Comparison of ENCODE assay signal across 6 cellular contexts in the genomic region with DNA sequence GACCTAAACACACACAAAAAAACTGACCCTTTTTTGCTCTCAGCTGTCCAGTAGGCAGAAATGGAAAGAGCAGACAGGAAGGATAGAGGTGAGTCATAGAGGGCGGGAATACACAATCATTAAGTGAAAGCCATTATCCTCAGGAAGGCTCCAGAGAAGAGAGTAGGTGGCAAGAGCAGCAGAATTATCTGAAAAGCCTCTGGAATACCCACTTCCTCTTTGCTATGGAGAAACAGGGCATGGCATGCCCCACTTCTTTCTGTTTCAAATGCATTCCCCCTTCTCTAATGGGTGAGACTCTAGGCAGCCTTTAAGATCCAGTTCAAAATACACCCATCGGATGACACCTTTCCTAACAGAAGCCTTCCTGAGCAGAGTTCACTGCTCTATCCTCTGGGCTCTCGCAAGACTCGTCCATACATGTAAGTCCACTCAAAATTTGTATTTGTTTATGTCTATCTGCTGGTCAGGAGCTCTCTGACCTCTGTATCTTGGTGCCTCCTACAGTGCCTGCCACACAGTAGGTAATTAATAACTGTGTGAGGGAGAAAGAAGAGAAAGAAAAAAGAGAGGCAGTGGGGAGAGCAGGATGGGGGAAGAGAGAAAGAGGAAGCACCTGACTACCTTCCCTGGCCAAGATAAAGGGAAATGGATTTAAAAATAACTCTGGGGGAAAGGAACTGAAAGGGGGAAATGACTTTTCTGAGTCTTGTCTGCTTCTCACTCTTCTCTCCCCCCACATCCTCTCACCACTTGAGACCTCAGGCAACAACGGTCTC.
DNase-seq lines count a peak whose midpoint lies in the region; ATAC-seq, FAIRE-seq and TF ChIP-seq lines count a peak whose summit lies in the region.

No MANE protein-coding gene starts in this region.

- H3K9ac ChIP-seq in MM.1S (ENCODE audit: low read length) = no peak overlapping the region

- ATAC-seq in GM21381 (IDR thresholded peaks at IDR 0.05; ENCODE audit: unreplicated experiment) = peak; percentile 72
- ATAC-seq in effector memory CD8-positive, alpha-beta T cell (replicated peaks) = peak; percentile 41
- peak; percentile 65 for ATAC-seq in stimulated activated naive CD8-positive, alpha-beta T cell treated with anti-CD3 and anti-CD28 coated beads, Interleukin-15, Interleukin-2, amounts not matched to agents 100 U/mL and 50 U/mL, for 24 hours

- no peaks in the 10 kb centered on the region for H4K20me1 ChIP-seq in MM.1S (ENCODE audit: insufficient read depth, low read length)

- H3K79me2 ChIP-seq in MM.1S (ENCODE audit: low read length) = no peaks in the 10 kb centered on the region

- H3K27ac Mint-ChIP-seq in effector memory CD8-positive, alpha-beta T cell = peak overlapping the region; percentile 81 to 84

- FAIRE-seq in D721Med (lab: Jason Lieb, UNC) = no peak

- H3K27ac ChIP-seq in MM.1S (ENCODE audit: low read length) = peak overlapping the region; percentile 32; the same call in 1 of the 2 replicates

- no peaks in the 10 kb centered on the region for H3K36me3 ChIP-seq in MM.1S (replicated peaks; ENCODE audit: insufficient read depth, low read length)

- H3K9me2 ChIP-seq in MM.1S (replicated peaks; ENCODE audit: insufficient read depth, low read length) = no peaks in the 10 kb centered on the region

- H3K9me3 Mint-ChIP-seq in effector memory CD8-positive, alpha-beta T cell = no peaks in the 10 kb centered on the region

- no peaks in the 10 kb centered on the region for H3K27me3 Mint-ChIP-seq in effector memory CD8-positive, alpha-beta T cell

- peaks cover 9% of the 10 kb centered on the region for H3K4me1 ChIP-seq in MM.1S (ENCODE audit: low read length)

- TF ChIP-seq CTCF in MM.1S (IDR thresholded peaks at IDR 0.05; ENCODE audit: low read length) (no peak), D721Med (IDR thresholded peaks at IDR 0.05; ENCODE audit: insufficient read depth, missing control alignments) (no peak)

- no peaks in the 10 kb centered on the region for H3K27me3 ChIP-seq in MM.1S (replicated peaks; ENCODE audit: insufficient read depth, low read length)

- no peaks in the 10 kb centered on the region for H3F3A ChIP-seq in MM.1S (ENCODE audit: insufficient read depth, low read length)

- no peaks in the 10 kb centered on the region for H3K36me3 Mint-ChIP-seq in effector memory CD8-positive, alpha-beta T cell (ENCODE audit: insufficient read depth)

- peak overlapping the region; percentile 65 for H3K4me2 ChIP-seq in MM.1S (ENCODE audit: low read depth, low read length)

- H3K4me3 ChIP-seq in MM.1S (ENCODE audit: low read length) = peak overlapping the region; percentile 22; the same call in 1 of the 2 replicates

- no peaks in the 10 kb centered on the region for H3K9me3 ChIP-seq in MM.1S (replicated peaks; ENCODE audit: insufficient read depth, low read length)

- no peak overlapping the region for H2AFZ ChIP-seq in MM.1S (ENCODE audit: low read length)

- peak overlapping the region; percentile 11 to 42 for H3K4me3 Mint-ChIP-seq in effector memory CD8-positive, alpha-beta T cell

- peaks cover 9 to 11% of the 10 kb centered on the region in 2 donors for H3K4me1 Mint-ChIP-seq in effector memory CD8-positive, alpha-beta T cell (ENCODE audit: low read depth in 2 of 2)

- DNase-seq in CD1c-positive myeloid dendritic cell (ENCODE audit: extremely low spot score) (peak; percentile 86), MM.1S (no peak), D721Med (ENCODE audit: insufficient read length, low spot score) (no peak)
- no peak for DNase-seq in effector memory CD8-positive, alpha-beta T cell
- no peak for DNase-seq in stimulated activated naive CD8-positive, alpha-beta T cell treated with anti-CD3 and anti-CD28 coated beads, Interleukin-15, Interleukin-2, amounts not matched to agents 100 U/mL and 50 U/mL, for 24 hours
